9 cellular contexts compared by ENCODE assay signal in genomic region chr6:79570129-79570801, GRCh38. TPM values are rescaled to one million over a fixed set of nuclear protein-coding genes. Genes with fewer than 3 reads are reported as not detected.
DNase-seq lines count a peak whose midpoint lies in the region; ATAC-seq and TF ChIP-seq lines count a peak whose summit lies in the region.
"Had no signal": no experiment of that assay in that cellular context is flagged by ENCODE, and none has a peak within 500 bp of the region (broad histone marks: within the 10 kb centered on the region; RNA-seq: fewer than 3 reads in every experiment).

No MANE protein-coding gene starts in this region.

- intact Hi-C loops in activated CD8-positive, alpha-beta T cell treated with anti-CD3 and anti-CD28 coated beads for 36 hours (cut with micrococcal nuclease) = loop anchor here (5.0 kb wide), 1 partner anchor 142 kb away; no protein-coding TSS in a partner anchor

- H3K4me3 Mint-ChIP-seq in progenitor cell of endocrine pancreas (ENCODE audit: low read depth) = peak overlapping the region; percentile 54
- H3K4me3 Mint-ChIP-seq in activated CD8-positive, alpha-beta T cell treated with anti-CD3 and anti-CD28 coated beads for 36 hours = no peak overlapping the region

- ATAC-seq in GM19452 (IDR thresholded peaks at IDR 0.05; ENCODE audit: unreplicated experiment) = peak; percentile 8
- ATAC-seq in activated CD8-positive, alpha-beta T cell treated with anti-CD3 and anti-CD28 coated beads for 36 hours = no peak

- no peaks in the 10 kb centered on the region for H3K9me3 Mint-ChIP-seq in progenitor cell of endocrine pancreas (ENCODE audit: low read depth)
- H3K9me3 Mint-ChIP-seq in activated CD8-positive, alpha-beta T cell treated with anti-CD3 and anti-CD28 coated beads for 36 hours = no peaks in the 10 kb centered on the region

- peak; percentile 61 for DNase-seq in NCI-H2107 treated with DMSO at 0.1 percent for 48 hours (lab: John Stamatoyannopoulos, UW; ENCODE audit: unreplicated experiment)
- DNase-seq in epithelial cell of esophagus (ENCODE audit: low read depth) = peak; percentile 80
- peak; percentile 59 for DNase-seq in progenitor cell of endocrine pancreas (ENCODE audit: low spot score, unreplicated experiment)
- DNase-seq in activated CD8-positive, alpha-beta T cell treated with anti-CD3 and anti-CD28 coated beads for 36 hours = no peak
- no peak for DNase-seq in H4 (ENCODE audit: low spot score)
- DNase-seq in GF-D8 (lab: John Stamatoyannopoulos, UW) = no peak
- no peak for DNase-seq in KG1 (lab: John Stamatoyannopoulos, UW)

- H3K27me3 Mint-ChIP-seq in progenitor cell of endocrine pancreas = no peaks in the 10 kb centered on the region
- no peaks in the 10 kb centered on the region for H3K27me3 Mint-ChIP-seq in activated CD8-positive, alpha-beta T cell treated with anti-CD3 and anti-CD28 coated beads for 36 hours

- H3K4me3 ChIP-seq in epithelial cell of esophagus (ENCODE audit: low read length) = no peak overlapping the region
- H3K4me3 ChIP-seq: uterus had no signal

- peak overlapping the region; percentile 97 for H3K27ac Mint-ChIP-seq in progenitor cell of endocrine pancreas
- H3K27ac Mint-ChIP-seq in activated CD8-positive, alpha-beta T cell treated with anti-CD3 and anti-CD28 coated beads for 36 hours = no peak overlapping the region

- peaks cover 61% of the 10 kb centered on the region for H3K4me1 Mint-ChIP-seq in progenitor cell of endocrine pancreas (ENCODE audit: low read depth)
- H3K4me1 Mint-ChIP-seq in activated CD8-positive, alpha-beta T cell treated with anti-CD3 and anti-CD28 coated beads for 36 hours (ENCODE audit: low read depth) = no peaks in the 10 kb centered on the region

- POLR2A ChIA-PET in activated CD8-positive, alpha-beta T cell treated with anti-CD3 and anti-CD28 coated beads for 36 hours (lab: Charles Lee) = no interaction called here

- TF ChIP-seq CTCF in epithelial cell of esophagus (IDR thresholded peaks at IDR 0.05; ENCODE audit: insufficient read depth, low read depth, low read length, missing control alignments) = peak; percentile 1
- no peak for TF ChIP-seq CTCF in progenitor cell of endocrine pancreas (IDR thresholded peaks at IDR 0.05; ENCODE audit: unreplicated experiment)
- TF ChIP-seq CTCF in activated CD8-positive, alpha-beta T cell treated with anti-CD3 and anti-CD28 coated beads for 36 hours (IDR thresholded peaks at IDR 0.05) = no peak

- H3K36me3 Mint-ChIP-seq in progenitor cell of endocrine pancreas (ENCODE audit: insufficient read depth) = peaks cover 2% of the 10 kb centered on the region
- no peaks in the 10 kb centered on the region for H3K36me3 Mint-ChIP-seq in activated CD8-positive, alpha-beta T cell treated with anti-CD3 and anti-CD28 coated beads for 36 hours (ENCODE audit: low read depth)

- CTCF ChIA-PET in activated CD8-positive, alpha-beta T cell treated with anti-CD3 and anti-CD28 coated beads for 36 hours (lab: Charles Lee) = interaction anchor here (1.0 to 2.2 kb wide), 17 partner anchors 9 to 376 kb away, joined by 3 to 9 read pairs (median 4); no protein-coding TSS in a partner anchor

RNA-seq across cellular contexts. Expression of gene LCA5, which starts 33.0 kb away (rescaled TPM):
- total RNA-seq in progenitor cell of endocrine pancreas = 8.9 and 9.9 TPM in 2 replicates
- total RNA-seq in activated CD8-positive, alpha-beta T cell treated with anti-CD3 and anti-CD28 coated beads for 36 hours = under 1 TPM in 1 of 2 experiments, not detected in 1; 0.07 TPM
- 1.3 and 2.4 TPM in 2 replicates for total RNA-seq in H4 (2014; rRNA removed; shearing (Covaris generic))

Comparison
In these comparisons a context has a peak if more than half of its experiments do, and no peak if none do; other contexts are left out.
1. DNase-seq: peak in NCI-H2107 treated with DMSO at 0.1 percent for 48 hours (single experiment), epithelial cell of esophagus (single experiment) and progenitor cell of endocrine pancreas (single experiment); none in activated CD8-positive, alpha-beta T cell treated with anti-CD3 and anti-CD28 coated beads for 36 hours (single experiment), H4 (single experiment), GF-D8 (single experiment) and KG1 (single experiment).